In genomic region chr11:76654310-76654851, GRCh38 we compare ENCODE assay signal across 14 cellular contexts. TPM values are rescaled to one million over a fixed set of nuclear protein-coding genes. Genes with fewer than 3 reads are reported as not detected.
DNase-seq lines count a peak whose midpoint lies in the region; ATAC-seq and TF ChIP-seq lines count a peak whose summit lies in the region.
"Had no signal": no experiment of that assay in that cellular context is flagged by ENCODE, and none has a peak within 500 bp of the region (broad histone marks: within the 10 kb centered on the region; RNA-seq: fewer than 3 reads in every experiment).

No MANE protein-coding gene starts in this region.

- H3K9ac ChIP-seq in mucosa of rectum (ENCODE audit: low read depth in 1 of 2, low read length in 2 of 2): no peak overlapping the region

- H3K4me1 Mint-ChIP-seq in T-helper 2 cell treated with Interferon-gamma antibody and Interleukin-4, amounts not matched to agents 5 μg/mL and 100 μg/mL, for 36 hours (ENCODE audit: low read depth): peaks cover 10% of the 10 kb centered on the region

- intact Hi-C loops in upper lobe of right lung (cut with DNase I): no loop called here

- no peaks in the 10 kb centered on the region for H3K36me3 Mint-ChIP-seq in T-helper 2 cell treated with Interferon-gamma antibody and Interleukin-4, amounts not matched to agents 5 μg/mL and 100 μg/mL, for 36 hours (ENCODE audit: low read depth)

- no peak for TF ChIP-seq CTCF in fibroblast of pulmonary artery (IDR thresholded peaks at IDR 0.05; ENCODE audit: low read length, missing control alignments)
- no peak for TF ChIP-seq CTCF in upper lobe of right lung (IDR thresholded peaks at IDR 0.05)

- ATAC-seq in upper lobe of right lung (peak; percentile 18), HG03469 (IDR thresholded peaks at IDR 0.05; ENCODE audit: unreplicated experiment) (no peak)
- ATAC-seq: esophagus mucosa had no signal

- no peaks in the 10 kb centered on the region for H3K9me3 Mint-ChIP-seq in T-helper 2 cell treated with Interferon-gamma antibody and Interleukin-4, amounts not matched to agents 5 μg/mL and 100 μg/mL, for 36 hours
- H3K9me3 Mint-ChIP-seq: activated T-helper 2 cell treated with anti-CD3 and anti-CD28 coated beads, Interferon-gamma antibody, Interleukin-2, Interleukin-4, amounts not matched to agents 10 μg/mL and 5 μg/mL and 100 μg/mL, durations not matched to agents 14 hours and 24 hours and 36 hours had no signal

- H3K4me1 ChIP-seq in mucosa of rectum (ENCODE audit: control insufficient read depth in 2 of 2, insufficient read depth in 2 of 2, low read length in 2 of 2) (peaks cover 13 to 22% of the 10 kb centered on the region in 2 donors), upper lobe of right lung (peaks cover 5% of the 10 kb centered on the region)

- no peak overlapping the region for H3K4me3 Mint-ChIP-seq in T-helper 2 cell treated with Interferon-gamma antibody and Interleukin-4, amounts not matched to agents 5 μg/mL and 100 μg/mL, for 36 hours

- peaks cover 18% of the 10 kb centered on the region for H3K27me3 Mint-ChIP-seq in T-helper 2 cell treated with Interferon-gamma antibody and Interleukin-4, amounts not matched to agents 5 μg/mL and 100 μg/mL, for 36 hours (ENCODE audit: low read depth)

- H3K4me3 ChIP-seq in fibroblast of pulmonary artery (replicated peaks; ENCODE audit: low read depth, low read length) (no peak overlapping the region), mucosa of rectum (ENCODE audit: low read length in 2 of 2) (no peak overlapping the region), upper lobe of right lung (no peak overlapping the region)
- H3K4me3 ChIP-seq: SK-N-MC had no signal

- peaks cover 0 to 2% of the 10 kb centered on the region in 2 donors for H3K27me3 ChIP-seq in mucosa of rectum (ENCODE audit: control insufficient read depth in 2 of 2, insufficient read depth in 2 of 2, low read length in 2 of 2)
- no peaks in the 10 kb centered on the region for H3K27me3 ChIP-seq in upper lobe of right lung

- H3K36me3 ChIP-seq in mucosa of rectum (ENCODE audit: control insufficient read depth in 2 of 2, insufficient read depth in 2 of 2, low read length in 2 of 2) (peaks cover 0 to 3% of the 10 kb centered on the region in 2 donors), upper lobe of right lung (no peaks in the 10 kb centered on the region)

- DNase-seq in T-helper 2 cell treated with Interferon-gamma antibody and Interleukin-4, amounts not matched to agents 5 μg/mL and 100 μg/mL, for 36 hours (ENCODE audit: low spot score): no peak
- DNase-seq in T-helper 2 cell: no peak
- DNase-seq in fibroblast of pulmonary artery (ENCODE audit: low read depth): peak; percentile 81
- no peak for DNase-seq in upper lobe of right lung
- no peak for DNase-seq in activated naive CD4-positive, alpha-beta T cell treated with Interleukin-2 at 50 U/mL for 16 hours
- DNase-seq in stimulated activated CD4-positive, alpha-beta T cell treated with anti-CD3 and anti-CD28 coated beads, Interleukin-2, amount 100 ng/mL, for 48 hours: no peak
- DNase-seq: NCI-H187 had no signal

- H3K9me3 ChIP-seq in mucosa of rectum (ENCODE audit: control insufficient read depth in 2 of 2, low read length in 2 of 2) (no peaks in the 10 kb centered on the region), upper lobe of right lung (no peaks in the 10 kb centered on the region)

- peak overlapping the region; percentile 78 to 79 for H3K27ac ChIP-seq in mucosa of rectum (ENCODE audit: low read depth in 2 of 2, low read length in 2 of 2)
- H3K27ac ChIP-seq in upper lobe of right lung: peak overlapping the region; percentile 55
- H3K27ac ChIP-seq: SK-N-MC had no signal

- H3K27ac Mint-ChIP-seq in T-helper 2 cell treated with Interferon-gamma antibody and Interleukin-4, amounts not matched to agents 5 μg/mL and 100 μg/mL, for 36 hours: peak overlapping the region; percentile 31
- H3K27ac Mint-ChIP-seq: activated T-helper 2 cell treated with anti-CD3 and anti-CD28 coated beads, Interferon-gamma antibody, Interleukin-2, Interleukin-4, amounts not matched to agents 10 μg/mL and 5 μg/mL and 100 μg/mL, durations not matched to agents 14 hours and 24 hours and 36 hours; progenitor cell of endocrine pancreas had no signal

RNA-seq across cellular contexts. Expression of gene LRRC32, which starts 16.2 kb away (rescaled TPM):
- total RNA-seq in upper lobe of right lung: 111 TPM
- total RNA-seq: A172 had no signal
